ENCODE assay signal across 8 cellular contexts in genomic region chr14:104665663-104666522, GRCh38.
DNase-seq lines count a peak whose midpoint lies in the region; ATAC-seq and TF ChIP-seq lines count a peak whose summit lies in the region.

No MANE protein-coding gene starts in this region.

- no peaks in the 10 kb centered on the region for H3K79me2 ChIP-seq in OCI-LY3 (ENCODE audit: low read length)

- H3K9ac ChIP-seq in OCI-LY3 (ENCODE audit: low read length), result peak overlapping the region; percentile 25; the same call in 1 of the 2 replicates

- H3K4me2 ChIP-seq in OCI-LY3 (ENCODE audit: low read length), result peak overlapping the region; percentile 53

- TF ChIP-seq CTCF in OCI-LY3 (IDR thresholded peaks at IDR 0.05; ENCODE audit: low read depth, low read length), result peak; percentile 33
- TF ChIP-seq CTCF in astrocyte of the cerebellum (IDR thresholded peaks at IDR 0.05; ENCODE audit: low read depth, low read length, missing control alignments), result peak; percentile 27

- no peaks in the 10 kb centered on the region for H4K20me1 ChIP-seq in OCI-LY3 (ENCODE audit: insufficient read depth, low read length)

- H3K27ac ChIP-seq in OCI-LY3 (ENCODE audit: low read length), result no peak overlapping the region

- no peaks in the 10 kb centered on the region for H3K36me3 ChIP-seq in OCI-LY3 (replicated peaks; ENCODE audit: low read depth, low read length)

- H3K4me1 ChIP-seq in OCI-LY3 (ENCODE audit: low read length), result peaks cover 27% of the 10 kb centered on the region

- peak overlapping the region; percentile 21; the same call in 1 of the 2 replicates for H3K4me3 ChIP-seq in OCI-LY3 (ENCODE audit: low read length)
- H3K4me3 ChIP-seq in astrocyte of the cerebellum (ENCODE audit: low read depth, low read length), result no peak overlapping the region

- peak overlapping the region; percentile 94 for H2AFZ ChIP-seq in OCI-LY3 (ENCODE audit: low read depth, low read length)

- H3K9me3 ChIP-seq in OCI-LY3 (ENCODE audit: insufficient read depth, low read length), result no peaks in the 10 kb centered on the region

- peaks cover 14% of the 10 kb centered on the region; the same call in 1 of the 2 replicates for H3K27me3 ChIP-seq in OCI-LY3 (ENCODE audit: low read depth, low read length)

- in situ Hi-C loops in astrocyte of the cerebellum (cut with HindIII; ENCODE audit: low sequenced_read_pairs), result no loop called here

- DNase-seq in EH (ENCODE audit: low read depth), result peak; percentile 22
- DNase-seq in astrocyte of the cerebellum (ENCODE audit: low read depth), result no peak
- peak; percentile 48 for DNase-seq in kidney tubule cell (ENCODE audit: low spot score)
- peak; percentile 23 for DNase-seq in stimulated activated naive CD4-positive, alpha-beta T cell treated with Interleukin-2 at 50 U/mL for 16 hours (lab: John Stamatoyannopoulos, UW)
- DNase-seq in EL, result no peak
- DNase-seq in NCI-H524 treated with DMSO at 0.1 percent for 48 hours (lab: John Stamatoyannopoulos, UW), result no peak

- ATAC-seq in GM19455 (IDR thresholded peaks at IDR 0.05; ENCODE audit: unreplicated experiment), result no peak

Comparison
In these comparisons a context has a peak if more than half of its experiments do, and no peak if none do; other contexts are left out.
1. DNase-seq: peak in EH (single experiment), kidney tubule cell (single experiment) and stimulated activated naive CD4-positive, alpha-beta T cell treated with Interleukin-2 at 50 U/mL for 16 hours (single experiment); none in astrocyte of the cerebellum (single experiment), EL (single experiment) and NCI-H524 treated with DMSO at 0.1 percent for 48 hours (single experiment).